In genomic region chr4:8112672-8113071, GRCh38 we compare ENCODE assay signal across 1 cellular context.
TF ChIP-seq lines count a peak whose summit lies in the region.

No MANE protein-coding gene starts in this region.

TF ChIP-seq in GM23338, 12 proteins besides CTCF, POLR2A, EP300 and RAD21:
- TF ChIP-seq POLR2AphosphoS5 (IDR thresholded peaks at IDR 0.05; ENCODE audit: low read depth): no peak
- no peak for TF ChIP-seq ZNF462 (CRISPR knock-in tag; IDR thresholded peaks at IDR 0.05)
- TF ChIP-seq ETS1 (IDR thresholded peaks at IDR 0.05): no peak
- TF ChIP-seq STAT1 (IDR thresholded peaks at IDR 0.05; ENCODE audit: unreplicated experiment): no peak
- no peak for TF ChIP-seq JUNB (IDR thresholded peaks at IDR 0.05; ENCODE audit: unreplicated experiment)
- TF ChIP-seq REST (IDR thresholded peaks at IDR 0.05; ENCODE audit: unreplicated experiment): no peak
- TF ChIP-seq NANOG (IDR thresholded peaks at IDR 0.05; ENCODE audit: borderline replicate concordance): no peak
- TF ChIP-seq ZNF331 (CRISPR knock-in tag; IDR thresholded peaks at IDR 0.05; ENCODE audit: low read depth): no peak
- no peak for TF ChIP-seq CREB1 (CRISPR knock-in tag; IDR thresholded peaks at IDR 0.05; ENCODE audit: low read depth)
- no peak for TF ChIP-seq EZH2phosphoT487 (IDR thresholded peaks at IDR 0.05; ENCODE audit: unreplicated experiment)
- no peak for TF ChIP-seq ZNF114 (CRISPR knock-in tag; IDR thresholded peaks at IDR 0.05)
- TF ChIP-seq EZH2 (IDR thresholded peaks at IDR 0.05; ENCODE audit: low read depth, unreplicated experiment): no peak
